In genomic region chr6:63274795-63275430, GRCh38 we compare ENCODE assay signal across 1 cellular context. TPM values are rescaled to one million over a fixed set of nuclear protein-coding genes. Genes with fewer than 3 reads are reported as not detected.
"Had no signal": no experiment of that assay in that cellular context is flagged by ENCODE, and none has a peak within 500 bp of the region (broad histone marks: within the 10 kb centered on the region; RNA-seq: fewer than 3 reads in every experiment).

No MANE protein-coding gene starts in this region.

RNA-seq across cellular contexts. Expression of gene LGSN, which starts 44.9 kb away (rescaled TPM):
- total RNA-seq: MCF 10A had no signal
